In the genomic region with DNA sequence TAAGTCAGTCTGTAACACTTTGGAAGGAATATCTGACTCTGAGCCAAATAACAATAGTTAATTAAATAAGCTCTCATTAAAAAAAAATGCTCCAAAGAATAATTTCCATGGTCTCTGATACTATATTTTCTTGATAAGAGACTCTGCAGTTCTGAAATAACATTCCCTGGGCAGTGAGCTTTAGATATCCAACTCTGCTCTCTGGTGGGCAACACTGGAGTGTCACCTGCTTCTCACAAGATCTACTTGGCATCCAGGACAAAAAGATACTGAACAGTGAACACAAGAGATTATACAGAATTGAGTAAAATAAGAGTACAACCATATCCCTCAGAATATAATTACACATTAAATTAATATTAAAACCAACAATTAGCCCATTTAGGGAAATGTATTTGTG, we compare ENCODE assay signal across 9 cellular contexts. TPM values are rescaled to one million over a fixed set of nuclear protein-coding genes. Genes with fewer than 3 reads are reported as not detected.
A peak's percentile ranks its signal among the peaks of the same experiment; 100 is the strongest.
DNase-seq lines count a peak whose midpoint lies in the region; ATAC-seq and TF ChIP-seq lines count a peak whose summit lies in the region.
"Had no signal": no experiment of that assay in that cellular context is flagged by ENCODE, and none has a peak within 500 bp of the region (broad histone marks: within the 10 kb centered on the region; RNA-seq: fewer than 3 reads in every experiment).

No MANE protein-coding gene starts in this region.

- DNase-seq in A673 (ENCODE audit: low spot score) (peak; percentile 53), SK-N-DZ (ENCODE audit: low spot score) (peak; percentile 51), left cardiac atrium (peak; percentile 25), upper lobe of right lung (no peak), spleen (no peak)
- DNase-seq in activated naive CD4-positive, alpha-beta T cell treated with Interleukin-2 at 50 U/mL for 16 hours, result no peak

- peak; percentile 71 to 84 for ATAC-seq in left cardiac atrium
- ATAC-seq in upper lobe of right lung, result peak; percentile 62
- ATAC-seq in GM21367 (IDR thresholded peaks at IDR 0.05; ENCODE audit: unreplicated experiment), result no peak

- H3K27ac ChIP-seq in A673 (ENCODE audit: low read depth, low read length, poor library complexity, severe bottlenecking), result no peak overlapping the region
- no peak overlapping the region for H3K27ac ChIP-seq in upper lobe of right lung
- H3K27ac ChIP-seq in spleen, result no peak overlapping the region

- POLR2A ChIA-PET in A673 (lab: Charles Lee; ENCODE audit: low non-redundant PET), result no interaction called here

- no peak for TF ChIP-seq POLR2A in spleen (IDR thresholded peaks at IDR 0.05)

- H3K4me3 ChIP-seq in A673 (ENCODE audit: low read depth, low read length, poor library complexity, severe bottlenecking) (no peak overlapping the region), upper lobe of right lung (no peak overlapping the region), spleen (no peak overlapping the region)

- BruUV-seq in A673 (replicated peaks; lab: Mats Ljungman, UMichigan), result no TSS peak

- peaks cover 42% of the 10 kb centered on the region for H3K36me3 ChIP-seq in A673 (ENCODE audit: insufficient read depth, low read length, poor library complexity, severe bottlenecking)
- H3K36me3 ChIP-seq in upper lobe of right lung, result peaks cover 69% of the 10 kb centered on the region
- H3K36me3 ChIP-seq in spleen, result peaks cover 0 to 100% (median 61%) of the 10 kb centered on the region in 6 donors

- H3K27me3 ChIP-seq in A673 (replicated peaks; ENCODE audit: insufficient read depth, low read depth, low read length, poor library complexity), result no peaks in the 10 kb centered on the region
- H3K27me3 ChIP-seq in upper lobe of right lung, result no peaks in the 10 kb centered on the region
- no peaks in the 10 kb centered on the region for H3K27me3 ChIP-seq in spleen (replicated peaks in 1 of 7)

- TF ChIP-seq CTCF in A673 (conservative IDR thresholded peaks at IDR 0.05; ENCODE audit: low read depth, low read length) (peak; percentile 63), GM12874 (IDR thresholded peaks at IDR 0.05; ENCODE audit: insufficient read depth, low read depth, low read length) (peak; percentile 7; the same call in 1 of the 2 replicates), upper lobe of right lung (IDR thresholded peaks at IDR 0.05) (peak; percentile 49), spleen (IDR thresholded peaks at IDR 0.05 in 8 of 11, conservative IDR thresholded peaks at IDR 0.05 in 3 of 11) (peak in 5 of 11 experiments; percentile 8 to 30 (median 28))

- intact Hi-C loops in A673 (cut with micrococcal nuclease; ENCODE audit: unreplicated experiment), result loop anchor here (1.0 to 5.0 kb wide), 2 partner anchors 153 to 176 kb away; no protein-coding TSS in a partner anchor
- intact Hi-C loops in left cardiac atrium (cut with DNase I), result loop anchor here (5.0 to 10.0 kb wide), 3 partner anchors 146 to 176 kb away; no protein-coding TSS in a partner anchor
- intact Hi-C loops in upper lobe of right lung (cut with DNase I), result no loop called here
- intact Hi-C loops in spleen (cut with DNase I; ENCODE audit: low total_unique reads), result loop anchor here (10.0 kb wide), 1 partner anchor 143 kb away; no protein-coding TSS in a partner anchor

- no peaks in the 10 kb centered on the region for H3K9me3 ChIP-seq in A673 (ENCODE audit: low read depth, low read length, poor library complexity, severe bottlenecking)
- no peaks in the 10 kb centered on the region for H3K9me3 ChIP-seq in upper lobe of right lung
- H3K9me3 ChIP-seq in spleen, result no peaks in the 10 kb centered on the region

- H3K4me1 ChIP-seq in A673 (ENCODE audit: insufficient read depth, low read length, poor library complexity, severe bottlenecking), result peaks cover 7% of the 10 kb centered on the region
- H3K4me1 ChIP-seq in upper lobe of right lung, result no peaks in the 10 kb centered on the region
- no peaks in the 10 kb centered on the region for H3K4me1 ChIP-seq in spleen

- CTCF ChIA-PET in A673 (lab: Charles Lee), result interaction anchor here (0.6 to 1.1 kb wide), 3 partner anchors 115 to 173 kb away, joined by 5 to 10 read pairs (median 9); no protein-coding TSS in a partner anchor

RNA-seq across cellular contexts. Expression of gene BLMH, which starts 13.7 kb away (rescaled TPM):
- total RNA-seq in A673 (2021) (94.3 and 100 TPM in 2 replicates), left cardiac atrium (10 to 100 TPM; 16.9 to 19.8 TPM), upper lobe of right lung (26.0 TPM), spleen (10 to 100 TPM; 26.2 to 35.5 (median 30.5) TPM)
- 85.9 and 99.4 TPM in 2 replicates for polyA plus RNA-seq in SK-N-DZ (2014; cell fraction: cytosol; rRNA removed)
- 44.4 and 62.3 TPM in 2 replicates for polyA plus RNA-seq in SK-N-DZ (2014; cell fraction: nucleus; rRNA removed)
- polyA plus RNA-seq in spleen, result 10 to 100 TPM; 15.6 to 18.2 (median 16.1) TPM

RNA-seq across cellular contexts. Expression of gene SLC6A4, which starts 42.5 kb away (rescaled TPM):
- total RNA-seq in A673 (2021) (not detected in 2 replicates), left cardiac atrium (1 to 10 TPM in 1 of 2 donors, under 1 TPM in 1; 0.12 to 3.8 TPM), upper lobe of right lung (72.9 TPM), spleen (under 1 TPM in 4 of 7 donors, not detected in 3; 0.15 to 0.34 (median 0.28) TPM)
- not detected in 2 replicates for polyA plus RNA-seq in SK-N-DZ (2014; cell fraction: cytosol; rRNA removed)
- polyA plus RNA-seq in SK-N-DZ (2014; cell fraction: nucleus; rRNA removed), result 0.05 TPM in 1 of 2 replicates, not detected in the other
- polyA plus RNA-seq in spleen, result under 1 TPM; under 0.01 to 0.09 (median 0.02) TPM

RNA-seq across cellular contexts. Expression of gene TMIGD1, which starts 55.8 kb away (rescaled TPM):
- not detected in 2 replicates for total RNA-seq in A673 (2021)
- polyA plus RNA-seq in SK-N-DZ (2014; cell fraction: cytosol; rRNA removed), result not detected in 2 replicates
- polyA plus RNA-seq in SK-N-DZ (2014; cell fraction: nucleus; rRNA removed), result not detected in 2 replicates
- not detected for total RNA-seq in left cardiac atrium
- not detected for total RNA-seq in upper lobe of right lung
- not detected for total RNA-seq in spleen
- not detected for polyA plus RNA-seq in spleen
- polyA plus RNA-seq: adipose tissue had no signal

Comparison
In these comparisons a context has a peak if more than half of its experiments do, and no peak if none do; other contexts are left out.
1. DNase-seq: peak in A673 (single experiment), SK-N-DZ (single experiment) and left cardiac atrium (single experiment); none in upper lobe of right lung (single experiment), spleen (single experiment) and activated naive CD4-positive, alpha-beta T cell treated with Interleukin-2 at 50 U/mL for 16 hours (single experiment).
2. RNA of gene SLC6A4, which starts 42.5 kb away (total RNA-seq): 72.9 TPM in upper lobe of right lung (single experiment); 0.12 to 3.8 TPM in left cardiac atrium, 0.15 to 0.34 TPM in spleen and not detected in A673; every median in the first group is over 10 times any median in the second.